Comparison of ENCODE assay signal across 1 cellular context in the genomic region with DNA sequence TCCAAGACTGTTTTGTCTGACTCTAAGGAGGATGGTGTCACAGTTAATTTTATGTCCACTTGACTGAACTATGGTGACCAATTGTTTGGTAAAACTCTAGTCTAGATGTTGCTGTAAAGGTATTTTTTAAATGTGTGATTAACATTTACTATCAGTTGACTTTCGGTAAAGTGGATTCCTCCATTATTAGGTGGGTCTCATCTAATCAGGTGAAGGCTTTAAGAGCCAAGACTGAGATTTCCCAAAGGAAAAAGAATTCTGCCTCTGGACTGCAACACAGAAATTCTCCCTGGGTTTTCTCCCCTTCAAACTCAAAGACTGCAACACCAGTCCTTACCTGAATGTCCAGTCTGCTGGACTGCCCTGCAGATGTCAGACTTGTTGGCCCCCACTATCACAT.
TF ChIP-seq lines count a peak whose summit lies in the region.

No MANE protein-coding gene starts in this region.

TF ChIP-seq in GM12878, 131 proteins besides CTCF, POLR2A, EP300 and RAD21:
- TF ChIP-seq NFXL1 (IDR thresholded peaks at IDR 0.05; ENCODE audit: borderline replicate concordance) (no peak), HDAC6 (IDR thresholded peaks at IDR 0.05; ENCODE audit: unreplicated experiment) (no peak), POLR2AphosphoS5 (IDR thresholded peaks at IDR 0.05; ENCODE audit: low read length) (0 out of 2 replicates have a peak, but pooled peaks have one; percentile 34), ZBED1 (IDR thresholded peaks at IDR 0.05; ENCODE audit: borderline replicate concordance) (no peak)
